In genomic region chr5:135013445-135013844, GRCh38 we compare ENCODE assay signal across 18 cellular contexts. TPM values are rescaled to one million over a fixed set of nuclear protein-coding genes. Genes with fewer than 3 reads are reported as not detected.
"Had no signal": no experiment of that assay in that cellular context is flagged by ENCODE, and none has a peak within 500 bp of the region (broad histone marks: within the 10 kb centered on the region; RNA-seq: fewer than 3 reads in every experiment).

No MANE protein-coding gene starts in this region.

- H3K4me3 Mint-ChIP-seq: activated B cell treated with CpG ODN at 0.5 μM for 24 hours; activated CD8-positive, alpha-beta T cell treated with anti-CD3 and anti-CD28 coated beads for 36 hours; activated T-helper 1 cell treated with anti-CD3 and anti-CD28 coated beads, Interleukin-12 subunit alpha, Interleukin-12 subunit beta, Interleukin-2, Interleukin-4 antibody, amounts not matched to agents 30 ng/mL and 10 ng/mL and 1 ng/mL, durations not matched to agents 14 hours and 24 hours and 36 hours; naive B cell; T-helper 1 cell treated with Interleukin-12 subunit alpha and Interleukin-12 subunit beta and Interleukin-4 antibody, amounts not matched to agents 30 μg/mL and 1 μg/mL, for 36 hours had no signal

- H3K9me3 ChIP-seq: breast epithelium, heart right ventricle, lower lobe of right lung, neutrophil, suprapubic skin, upper lobe of left lung had no signal

- FAIRE-seq: frontal cortex had no signal

- H3K27ac Mint-ChIP-seq: activated B cell treated with CpG ODN at 0.5 μM for 24 hours; activated CD8-positive, alpha-beta T cell treated with anti-CD3 and anti-CD28 coated beads for 36 hours; activated T-helper 1 cell treated with anti-CD3 and anti-CD28 coated beads, Interleukin-12 subunit alpha, Interleukin-12 subunit beta, Interleukin-2, Interleukin-4 antibody, amounts not matched to agents 30 ng/mL and 10 ng/mL and 1 ng/mL, durations not matched to agents 14 hours and 24 hours and 36 hours; T-helper 1 cell treated with Interleukin-12 subunit alpha and Interleukin-12 subunit beta and Interleukin-4 antibody, amounts not matched to agents 30 μg/mL and 1 μg/mL, for 36 hours had no signal

- H3K36me3 ChIP-seq: breast epithelium, heart right ventricle, lower lobe of right lung, neutrophil, suprapubic skin, upper lobe of left lung had no signal

- DNase-seq: activated B cell treated with CpG ODN at 0.5 μM for 24 hours; activated CD4-positive, alpha-beta T cell treated with anti-CD3 and anti-CD28 coated beads for 48 hours; activated CD8-positive, alpha-beta T cell treated with anti-CD3 and anti-CD28 coated beads for 36 hours; left colon; naive B cell; stimulated activated CD4-positive, alpha-beta T cell treated with anti-CD3 and anti-CD28 coated beads, Interleukin-15, amount 100 ng/mL, for 24 hours; stimulated activated CD4-positive, alpha-beta T cell treated with anti-CD3 and anti-CD28 coated beads, Interleukin-4, amount 100 ng/mL, for 1 hour; stimulated activated naive CD4-positive, alpha-beta T cell treated with Interleukin-2 at 50 U/mL for 16 hours had no signal

- H3K4me3 ChIP-seq: breast epithelium, heart right ventricle, lower lobe of right lung, skin epidermis, suprapubic skin, upper lobe of left lung had no signal

- H3K4me1 Mint-ChIP-seq: activated B cell treated with CpG ODN at 0.5 μM for 24 hours, naive B cell had no signal

- H3K27me3 ChIP-seq: breast epithelium, heart right ventricle, suprapubic skin, upper lobe of left lung had no signal

- H3K36me3 Mint-ChIP-seq: naive B cell had no signal

- H3K27ac ChIP-seq: lower lobe of right lung, neutrophil, skin epidermis, suprapubic skin, upper lobe of left lung had no signal

- H3K4me1 ChIP-seq: lower lobe of right lung had no signal

- ATAC-seq: activated CD8-positive, alpha-beta T cell treated with anti-CD3 and anti-CD28 coated beads for 36 hours; left colon had no signal

- H3K9me3 Mint-ChIP-seq: activated B cell treated with CpG ODN at 0.5 μM for 24 hours; activated CD8-positive, alpha-beta T cell treated with anti-CD3 and anti-CD28 coated beads for 36 hours; activated T-helper 1 cell treated with anti-CD3 and anti-CD28 coated beads, Interleukin-12 subunit alpha, Interleukin-12 subunit beta, Interleukin-2, Interleukin-4 antibody, amounts not matched to agents 30 ng/mL and 10 ng/mL and 1 ng/mL, durations not matched to agents 14 hours and 24 hours and 36 hours; T-helper 1 cell treated with Interleukin-12 subunit alpha and Interleukin-12 subunit beta and Interleukin-4 antibody, amounts not matched to agents 30 μg/mL and 1 μg/mL, for 36 hours had no signal

RNA-seq across cellular contexts. Expression of gene PITX1, which starts 20.6 kb away (rescaled TPM):
- total RNA-seq: activated B cell treated with CpG ODN at 0.5 μM for 24 hours, frontal cortex had no signal
